ENCODE assay signal across 13 cellular contexts in genomic region chr2:150479075-150479915, GRCh38. TPM values are rescaled to one million over a fixed set of nuclear protein-coding genes. Genes with fewer than 3 reads are reported as not detected.
DNase-seq lines count a peak whose midpoint lies in the region; ATAC-seq and TF ChIP-seq lines count a peak whose summit lies in the region.
"Had no signal": no experiment of that assay in that cellular context is flagged by ENCODE, and none has a peak within 500 bp of the region (broad histone marks: within the 10 kb centered on the region; RNA-seq: fewer than 3 reads in every experiment).

No MANE protein-coding gene starts in this region.

- intact Hi-C loops in lower lobe of right lung (cut with DNase I) (no loop called here), mucosa of descending colon (cut with DNase I, micrococcal nuclease) (no loop called here)

- H2AFZ ChIP-seq in ACC112 (ENCODE audit: low read length, unreplicated experiment), result no peak overlapping the region

- H3K9me3 ChIP-seq in lower lobe of right lung, result no peaks in the 10 kb centered on the region
- no peaks in the 10 kb centered on the region for H3K9me3 ChIP-seq in mucosa of descending colon
- H3K9me3 ChIP-seq: prostate gland had no signal

- peak overlapping the region; percentile 68 for H3K4me3 ChIP-seq in ACC112 (ENCODE audit: low read depth, low read length)
- no peak overlapping the region for H3K4me3 ChIP-seq in cardiac fibroblast (replicated peaks in 1 of 2; ENCODE audit: low read depth in 2 of 2, low read length in 2 of 2)
- no peak overlapping the region for H3K4me3 ChIP-seq in lower lobe of right lung
- H3K4me3 ChIP-seq in mucosa of descending colon, result no peak overlapping the region
- H3K4me3 ChIP-seq: prostate gland had no signal

- H3K36me3 ChIP-seq in ACC112 (ENCODE audit: insufficient read depth, low read length) (peaks cover 49% of the 10 kb centered on the region), lower lobe of right lung (no peaks in the 10 kb centered on the region), mucosa of descending colon (ENCODE audit: low read depth) (no peaks in the 10 kb centered on the region)
- H3K36me3 ChIP-seq: prostate gland had no signal

- H3K4me1 ChIP-seq in ACC112 (ENCODE audit: control insufficient read depth, insufficient read depth, low read length, unreplicated experiment) (peaks cover 98% of the 10 kb centered on the region), lower lobe of right lung (peaks cover 54% of the 10 kb centered on the region), mucosa of descending colon (ENCODE audit: low read depth) (peaks cover 64% of the 10 kb centered on the region)
- H3K4me1 ChIP-seq: prostate gland had no signal

- DNase-seq in LoVo (ENCODE audit: low spot score) (peak; percentile 68), cardiac fibroblast (ENCODE audit: low read depth in 2 of 2) (peak; percentile 63 to 71), lower lobe of right lung (no peak), mucosa of descending colon (no peak), NCI-H1930 (lab: John Stamatoyannopoulos, UW) (no peak)
- DNase-seq: erythroblast, GF-D8, left cardiac atrium, NCI-H510A treated with DMSO at 0.1 percent for 48 hours had no signal

- H3K27me3 ChIP-seq in ACC112 (ENCODE audit: insufficient read depth, low read length), result no peaks in the 10 kb centered on the region
- H3K27me3 ChIP-seq in lower lobe of right lung (ENCODE audit: low read depth), result no peaks in the 10 kb centered on the region

- H3K79me2 ChIP-seq in ACC112 (ENCODE audit: control insufficient read depth, insufficient read depth, low read length, unreplicated experiment), result peaks cover 100% of the 10 kb centered on the region

- ATAC-seq in lower lobe of right lung (peak in 1 of 2 donors; percentile 40), mucosa of descending colon (no peak), HG03439 (IDR thresholded peaks at IDR 0.05; ENCODE audit: unreplicated experiment) (no peak), GM18907 (IDR thresholded peaks at IDR 0.05; ENCODE audit: unreplicated experiment) (no peak)
- ATAC-seq: left cardiac atrium had no signal

- no peak for TF ChIP-seq CTCF in cardiac fibroblast (IDR thresholded peaks at IDR 0.05; ENCODE audit: low read depth, low read length)
- no peak for TF ChIP-seq CTCF in lower lobe of right lung (IDR thresholded peaks at IDR 0.05)
- no peak for TF ChIP-seq CTCF in mucosa of descending colon (IDR thresholded peaks at IDR 0.05)

- peak overlapping the region; percentile 72 for H3K27ac ChIP-seq in ACC112 (ENCODE audit: low read depth, low read length)
- H3K27ac ChIP-seq in lower lobe of right lung, result peak overlapping the region; percentile 19

RNA-seq across cellular contexts. Expression of gene RND3, which starts 8.2 kb away (rescaled TPM):
- total RNA-seq in lower lobe of right lung (20.8 TPM), mucosa of descending colon (10 to 100 TPM; 42.2 to 80.1 (median 57.5) TPM)

Comparison
In these comparisons a context has a peak if more than half of its experiments do, and no peak if none do; other contexts are left out.
1. DNase-seq: peak in LoVo (single experiment) and cardiac fibroblast (2 of 2); none in lower lobe of right lung (single experiment), mucosa of descending colon (0 of 3) and NCI-H1930 (0 of 2).